ENCODE assay signal across 1 cellular context in genomic region chr2:11220445-11220844, GRCh38.
TF ChIP-seq lines count a peak whose summit lies in the region.

No MANE protein-coding gene starts in this region.

TF ChIP-seq in HepG2, 621 proteins besides CTCF, POLR2A, EP300 and RAD21 (continued from another document):
- no peak for TF ChIP-seq ZNF609 (CRISPR knock-in tag; IDR thresholded peaks at IDR 0.05; ENCODE audit: borderline replicate concordance)
- TF ChIP-seq ZBTB26 (CRISPR knock-in tag; IDR thresholded peaks at IDR 0.05; ENCODE audit: borderline replicate concordance) = no peak
- TF ChIP-seq SMARCE1 (IDR thresholded peaks at IDR 0.05; ENCODE audit: borderline replicate concordance) = no peak
- TF ChIP-seq TEAD3 (CRISPR knock-in tag; optimal IDR thresholded peaks at IDR 0.05; ENCODE audit: borderline replicate concordance) = peak; percentile 8
- TF ChIP-seq GPBP1L1 (CRISPR knock-in tag; IDR thresholded peaks at IDR 0.05) = no peak
- no peak for TF ChIP-seq ZNF263 (CRISPR knock-in tag; IDR thresholded peaks at IDR 0.05)
- TF ChIP-seq PRDM15 (CRISPR knock-in tag; IDR thresholded peaks at IDR 0.05) = no peak
- no peak for TF ChIP-seq ADNP (CRISPR knock-in tag; IDR thresholded peaks at IDR 0.05)
- TF ChIP-seq, protein P1, sequence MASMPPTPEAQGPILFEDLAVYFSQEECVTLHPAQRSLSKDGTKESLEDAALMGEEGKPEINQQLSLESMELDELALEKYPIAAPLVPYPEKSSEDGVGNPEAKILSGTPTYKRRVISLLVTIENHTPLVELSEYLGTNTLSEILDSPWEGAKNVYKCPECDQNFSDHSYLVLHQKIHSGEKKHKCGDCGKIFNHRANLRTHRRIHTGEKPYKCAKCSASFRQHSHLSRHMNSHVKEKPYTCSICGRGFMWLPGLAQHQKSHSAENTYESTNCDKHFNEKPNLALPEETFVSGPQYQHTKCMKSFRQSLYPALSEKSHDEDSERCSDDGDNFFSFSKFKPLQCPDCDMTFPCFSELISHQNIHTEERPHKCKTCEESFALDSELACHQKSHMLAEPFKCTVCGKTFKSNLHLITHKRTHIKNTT (CRISPR knock-in tag; IDR thresholded peaks at IDR 0.05) = no peak
- no peak for TF ChIP-seq GLI4 (CRISPR knock-in tag; IDR thresholded peaks at IDR 0.05; ENCODE audit: borderline replicate concordance)
- TF ChIP-seq KLF16 (CRISPR knock-in tag; IDR thresholded peaks at IDR 0.05) = no peak
- TF ChIP-seq ZNF616 (CRISPR knock-in tag; IDR thresholded peaks at IDR 0.05; ENCODE audit: low read depth) = no peak
- TF ChIP-seq RBM22 (optimal IDR thresholded peaks at IDR 0.05; ENCODE audit: low read length) = peak; percentile 95
- no peak for TF ChIP-seq TCF12 (IDR thresholded peaks at IDR 0.05)
- TF ChIP-seq TCF12 (CRISPR knock-in tag; IDR thresholded peaks at IDR 0.05) = no peak
